ENCODE assay signal across 1 cellular context in genomic region chr19:8481191-8481590, GRCh38.
TF ChIP-seq lines count a peak whose summit lies in the region.

No MANE protein-coding gene starts in this region.

TF ChIP-seq in WTC11, 78 proteins besides CTCF, POLR2A, EP300 and RAD21 (continued from another document):
- TF ChIP-seq ZBTB43 (CRISPR knock-in tag; IDR thresholded peaks at IDR 0.05): no peak
- no peak for TF ChIP-seq RORB (CRISPR knock-in tag; IDR thresholded peaks at IDR 0.05)
